ENCODE assay signal across 7 cellular contexts in genomic region chr6:27517928-27518787, GRCh38. TPM values are rescaled to one million over a fixed set of nuclear protein-coding genes. Genes with fewer than 3 reads are reported as not detected.
DNase-seq lines count a peak whose midpoint lies in the region; ATAC-seq, FAIRE-seq and TF ChIP-seq lines count a peak whose summit lies in the region.

No MANE protein-coding gene starts in this region.

- POLR2A ChIA-PET in activated CD8-positive, alpha-beta T cell treated with anti-CD3 and anti-CD28 coated beads for 36 hours (lab: Charles Lee), result interaction anchor here (0.7 to 1.0 kb wide), 2 partner anchors 14 to 362 kb away, joined by 3 to 6 read pairs; no protein-coding TSS in a partner anchor

- CTCF ChIA-PET in activated CD8-positive, alpha-beta T cell treated with anti-CD3 and anti-CD28 coated beads for 36 hours (lab: Charles Lee), result interaction anchor here (0.6 to 3.8 kb wide), 19 partner anchors 9 to 480 kb away, joined by 3 to 49 read pairs (median 4); no protein-coding TSS in a partner anchor

- H3K27me3 Mint-ChIP-seq in activated CD8-positive, alpha-beta T cell treated with anti-CD3 and anti-CD28 coated beads for 36 hours, result peaks cover 30% of the 10 kb centered on the region
- H3K27me3 Mint-ChIP-seq in stimulated activated naive B cell treated with anti-CD40 and anti-IgM and Interleukin-4, amounts not matched to agents 10 μg/mL and 1 μg/mL and 100 μg/mL, for 72 hours, result peaks cover 21 to 36% of the 10 kb centered on the region in 2 donors

- no peak for TF ChIP-seq POLR2A in GM12892 (IDR thresholded peaks at IDR 0.05; ENCODE audit: low read depth, low read length)

- H3K4me3 Mint-ChIP-seq in activated CD8-positive, alpha-beta T cell treated with anti-CD3 and anti-CD28 coated beads for 36 hours, result peak overlapping the region; percentile 87
- peak overlapping the region; percentile 86 to 93 for H3K4me3 Mint-ChIP-seq in stimulated activated naive B cell treated with anti-CD40 and anti-IgM and Interleukin-4, amounts not matched to agents 10 μg/mL and 1 μg/mL and 100 μg/mL, for 72 hours

- H3K27me3 ChIP-seq in right cardiac atrium (ENCODE audit: control insufficient read depth, insufficient read depth), result peaks cover under 1% of the 10 kb centered on the region

- H3K27ac ChIP-seq in right cardiac atrium (ENCODE audit: low read length), result peak overlapping the region; percentile 13

- peaks cover 19% of the 10 kb centered on the region for H3K4me1 Mint-ChIP-seq in activated CD8-positive, alpha-beta T cell treated with anti-CD3 and anti-CD28 coated beads for 36 hours (ENCODE audit: low read depth)
- peaks cover 9 to 17% of the 10 kb centered on the region in 2 donors for H3K4me1 Mint-ChIP-seq in stimulated activated naive B cell treated with anti-CD40 and anti-IgM and Interleukin-4, amounts not matched to agents 10 μg/mL and 1 μg/mL and 100 μg/mL, for 72 hours

- FAIRE-seq in GM12892 (lab: Jason Lieb, UNC), result peak; percentile 50
- no peak for FAIRE-seq in D721Med (lab: Jason Lieb, UNC)

- 30% methylated on average over 12 of the region's 12 CpGs for WGBS in right cardiac atrium

- TF ChIP-seq CTCF in LNCaP clone FGC (IDR thresholded peaks at IDR 0.05; ENCODE audit: control insufficient read depth, extremely low read depth, insufficient read depth) (no peak), D721Med (IDR thresholded peaks at IDR 0.05; ENCODE audit: insufficient read depth, missing control alignments) (no peak)
- no peak for TF ChIP-seq CTCF in activated CD8-positive, alpha-beta T cell treated with anti-CD3 and anti-CD28 coated beads for 36 hours (IDR thresholded peaks at IDR 0.05)

- no peaks in the 10 kb centered on the region for H3K9me3 Mint-ChIP-seq in activated CD8-positive, alpha-beta T cell treated with anti-CD3 and anti-CD28 coated beads for 36 hours
- no peaks in the 10 kb centered on the region for H3K9me3 Mint-ChIP-seq in stimulated activated naive B cell treated with anti-CD40 and anti-IgM and Interleukin-4, amounts not matched to agents 10 μg/mL and 1 μg/mL and 100 μg/mL, for 72 hours

- H3K4me1 ChIP-seq in right cardiac atrium (ENCODE audit: control insufficient read depth, insufficient read depth, low read length), result no peaks in the 10 kb centered on the region

- H3K4me3 ChIP-seq in LNCaP clone FGC (ENCODE audit: low read depth, low read length), result peak overlapping the region; percentile 83
- H3K4me3 ChIP-seq in right cardiac atrium (ENCODE audit: low read length), result peak overlapping the region; percentile 98

- H3K9me3 ChIP-seq in right cardiac atrium (ENCODE audit: control insufficient read depth, low read length), result no peaks in the 10 kb centered on the region

- intact Hi-C loops in activated CD8-positive, alpha-beta T cell treated with anti-CD3 and anti-CD28 coated beads for 36 hours (cut with micrococcal nuclease), result loop anchor here (2.0 kb wide), 2 partner anchors 91 to 235 kb away; no protein-coding TSS in a partner anchor
- intact Hi-C loops in right cardiac atrium (cut with DNase I), result loop anchor here in 3 of 4 donors (2.0 to 10.0 kb wide), 2 partner anchors 235 to 237 kb away; no protein-coding TSS in a partner anchor

- peak overlapping the region; percentile 87 for H3K27ac Mint-ChIP-seq in activated CD8-positive, alpha-beta T cell treated with anti-CD3 and anti-CD28 coated beads for 36 hours
- peak overlapping the region; percentile 94 for H3K27ac Mint-ChIP-seq in stimulated activated naive B cell treated with anti-CD40 and anti-IgM and Interleukin-4, amounts not matched to agents 10 μg/mL and 1 μg/mL and 100 μg/mL, for 72 hours

- no peak for ATAC-seq in activated CD8-positive, alpha-beta T cell treated with anti-CD3 and anti-CD28 coated beads for 36 hours
- ATAC-seq in right cardiac atrium, result peak; percentile 58 to 78
- peak in 1 of 2 donors; percentile 30 for ATAC-seq in stimulated activated naive B cell treated with anti-CD40 and anti-IgM and Interleukin-4, amounts not matched to agents 10 μg/mL and 1 μg/mL and 100 μg/mL, for 72 hours (replicated peaks)

- no peak for DNase-seq in GM12892 (ENCODE audit: insufficient read length)
- no peak for DNase-seq in LNCaP clone FGC (ENCODE audit: low read depth)
- DNase-seq in activated CD8-positive, alpha-beta T cell treated with anti-CD3 and anti-CD28 coated beads for 36 hours, result peak; percentile 30
- DNase-seq in right cardiac atrium, result no peak
- DNase-seq in stimulated activated naive B cell treated with anti-CD40 and anti-IgM and Interleukin-4, amounts not matched to agents 10 μg/mL and 1 μg/mL and 100 μg/mL, for 72 hours, result no peak
- DNase-seq in T-helper 9 cell, result no peak
- no peak for DNase-seq in D721Med (ENCODE audit: insufficient read length, low spot score)

- no peaks in the 10 kb centered on the region for H3K36me3 Mint-ChIP-seq in activated CD8-positive, alpha-beta T cell treated with anti-CD3 and anti-CD28 coated beads for 36 hours (ENCODE audit: low read depth)
- H3K36me3 Mint-ChIP-seq in stimulated activated naive B cell treated with anti-CD40 and anti-IgM and Interleukin-4, amounts not matched to agents 10 μg/mL and 1 μg/mL and 100 μg/mL, for 72 hours, result peaks cover 0 to 2% of the 10 kb centered on the region in 2 donors

RNA-seq across cellular contexts. Expression of gene ZNF184, which starts 45.3 kb away (rescaled TPM):
- 5.4 TPM for polyA plus RNA-seq in GM12892 (2012; ENCODE audit: missing spikeins)
- total RNA-seq in activated CD8-positive, alpha-beta T cell treated with anti-CD3 and anti-CD28 coated beads for 36 hours, result 10 to 100 TPM; 10.4 to 11.5 TPM
- total RNA-seq in right cardiac atrium, result 1 to 10 TPM; 3.3 to 5.1 (median 4.5) TPM
- polyA plus RNA-seq in right cardiac atrium, result 1.9 TPM
